8 cellular contexts compared by ENCODE assay signal in genomic region chr22:22342697-22343602, GRCh38.
DNase-seq lines count a peak whose midpoint lies in the region; FAIRE-seq and TF ChIP-seq lines count a peak whose summit lies in the region.

No MANE protein-coding gene starts in this region.

- H3K79me2 ChIP-seq in fibroblast of lung (ENCODE audit: control insufficient read depth, insufficient read depth, low read length) (no peaks in the 10 kb centered on the region), trophoblast cell (ENCODE audit: control insufficient read depth, insufficient read depth, low read length, poor library complexity) (no peaks in the 10 kb centered on the region)

- H3K36me3 ChIP-seq in fibroblast of lung (ENCODE audit: control insufficient read depth, insufficient read depth, low read length) (no peaks in the 10 kb centered on the region), trophoblast cell (ENCODE audit: control insufficient read depth in 1 of 2, insufficient read depth in 2 of 2, low read length in 2 of 2) (no peaks in the 10 kb centered on the region)

- DNase-seq in ACHN (peak; percentile 42), GM19239 (ENCODE audit: insufficient read length, low spot score) (peak; percentile 39), NCI-H69 (lab: John Stamatoyannopoulos, UW) (peak; percentile 83), activated T-cell treated with anti-CD3 and anti-CD28 coated beads for 24 hours (ENCODE audit: low read depth) (peak; percentile 44), fibroblast of lung (ENCODE audit: low read depth in 2 of 2) (peak; percentile 1 to 8), trophoblast cell (peak; percentile 76 to 93), dedifferentiated amniotic fluid mesenchymal stem cell (ENCODE audit: extremely low spot score) (no peak), mesenteric fat pad (ENCODE audit: low spot score) (no peak)

- H3K79me1 ChIP-seq in trophoblast cell (ENCODE audit: low read length), result no peaks in the 10 kb centered on the region

- H3K4ac ChIP-seq in trophoblast cell (ENCODE audit: low read depth, low read length), result no peak overlapping the region

- in situ Hi-C loops in ACHN (cut with HindIII; ENCODE audit: low pct_ligation_motif_present, low pct_unique_long_range_greater_than_20kb, low sequenced_read_pairs), result no loop called here

- TF ChIP-seq CTCF in fibroblast of lung (conservative IDR thresholded peaks at IDR 0.05 in 1 of 2, IDR thresholded peaks at IDR 0.05 in 1 of 2; ENCODE audit: low read depth in 1 of 2, low read length in 2 of 2), result peak; percentile 56 to 90

- H3K14ac ChIP-seq in trophoblast cell (ENCODE audit: low read length), result no peak overlapping the region

- peak; percentile 88 for FAIRE-seq in GM19239 (lab: Jason Lieb, UNC)

- H3K4me3 ChIP-seq in fibroblast of lung (replicated peaks in 1 of 4; ENCODE audit: control extremely low read depth in 1 of 4, insufficient read depth in 1 of 4, low read depth in 3 of 4, low read length in 4 of 4) (no peak overlapping the region), trophoblast cell (ENCODE audit: low read depth, low read length) (no peak overlapping the region)

- no CpG with 5 or more reads among the region's 8 CpGs for WGBS in trophoblast cell (ENCODE audit: extremely low coverage, insufficient coverage, insufficient read length)

- no peak overlapping the region for H2BK12ac ChIP-seq in trophoblast cell (ENCODE audit: low read length)

- H4K91ac ChIP-seq in trophoblast cell (ENCODE audit: low read depth, low read length), result no peak overlapping the region

- H2AFZ ChIP-seq in fibroblast of lung (ENCODE audit: low read length) (no peak overlapping the region), trophoblast cell (ENCODE audit: insufficient read depth, low read length, poor library complexity) (no peak overlapping the region)

- H4K12ac ChIP-seq in trophoblast cell (ENCODE audit: low read depth, low read length), result no peak overlapping the region

- no peak overlapping the region for H2BK120ac ChIP-seq in trophoblast cell (ENCODE audit: insufficient read depth, low read length, poor library complexity)

- H3K9ac ChIP-seq in fibroblast of lung (ENCODE audit: insufficient read depth, low read length) (no peak overlapping the region), trophoblast cell (ENCODE audit: low read length) (no peak overlapping the region)

- H2BK5ac ChIP-seq in trophoblast cell (ENCODE audit: low read depth, low read length, poor library complexity), result no peak overlapping the region

- H3K4me2 ChIP-seq in fibroblast of lung (ENCODE audit: extremely low read depth, insufficient read depth, low read length) (no peak overlapping the region), trophoblast cell (ENCODE audit: low read length) (no peak overlapping the region)

- H4K20me1 ChIP-seq in fibroblast of lung (ENCODE audit: control insufficient read depth, extremely low read depth, insufficient read depth, low read length), result no peaks in the 10 kb centered on the region

- H3K27ac ChIP-seq in fibroblast of lung (ENCODE audit: insufficient read depth, low read length), result no peak overlapping the region
- H3K27ac ChIP-seq in trophoblast cell (ENCODE audit: low read depth, low read length), result no peak overlapping the region

- no peak overlapping the region for H3K23ac ChIP-seq in trophoblast cell (ENCODE audit: low read length)

- H4K8ac ChIP-seq in trophoblast cell (ENCODE audit: low read depth, low read length), result no peak overlapping the region

- H3K27me3 ChIP-seq in fibroblast of lung (ENCODE audit: control insufficient read depth, insufficient read depth, low read length), result no peaks in the 10 kb centered on the region
- no peaks in the 10 kb centered on the region for H3K27me3 ChIP-seq in trophoblast cell (ENCODE audit: insufficient read depth, low read length)

- no peak overlapping the region for H3K18ac ChIP-seq in trophoblast cell (ENCODE audit: low read length)

- no peaks in the 10 kb centered on the region for H3K4me1 ChIP-seq in fibroblast of lung (ENCODE audit: control insufficient read depth, extremely low read depth, insufficient read depth, low read length)
- no peaks in the 10 kb centered on the region for H3K4me1 ChIP-seq in trophoblast cell (ENCODE audit: control insufficient read depth in 1 of 2, insufficient read depth in 2 of 2, low read length in 2 of 2)

- H2AK5ac ChIP-seq in trophoblast cell (ENCODE audit: low read length), result no peak overlapping the region

- H3K9me3 ChIP-seq in fibroblast of lung (ENCODE audit: control insufficient read depth, insufficient read depth, low read depth, low read length), result no peaks in the 10 kb centered on the region
- no peaks in the 10 kb centered on the region for H3K9me3 ChIP-seq in trophoblast cell (ENCODE audit: insufficient read depth, low read depth, low read length)

Comparison
In these comparisons a context has a peak if more than half of its experiments do, and no peak if none do; other contexts are left out.
1. DNase-seq: peak in ACHN (single experiment), GM19239 (single experiment), NCI-H69 (single experiment), activated T-cell treated with anti-CD3 and anti-CD28 coated beads for 24 hours (single experiment), fibroblast of lung (2 of 2) and trophoblast cell (2 of 2); none in dedifferentiated amniotic fluid mesenchymal stem cell (single experiment) and mesenteric fat pad (single experiment).